ENCODE assay signal across 1 cellular context in the genomic region with DNA sequence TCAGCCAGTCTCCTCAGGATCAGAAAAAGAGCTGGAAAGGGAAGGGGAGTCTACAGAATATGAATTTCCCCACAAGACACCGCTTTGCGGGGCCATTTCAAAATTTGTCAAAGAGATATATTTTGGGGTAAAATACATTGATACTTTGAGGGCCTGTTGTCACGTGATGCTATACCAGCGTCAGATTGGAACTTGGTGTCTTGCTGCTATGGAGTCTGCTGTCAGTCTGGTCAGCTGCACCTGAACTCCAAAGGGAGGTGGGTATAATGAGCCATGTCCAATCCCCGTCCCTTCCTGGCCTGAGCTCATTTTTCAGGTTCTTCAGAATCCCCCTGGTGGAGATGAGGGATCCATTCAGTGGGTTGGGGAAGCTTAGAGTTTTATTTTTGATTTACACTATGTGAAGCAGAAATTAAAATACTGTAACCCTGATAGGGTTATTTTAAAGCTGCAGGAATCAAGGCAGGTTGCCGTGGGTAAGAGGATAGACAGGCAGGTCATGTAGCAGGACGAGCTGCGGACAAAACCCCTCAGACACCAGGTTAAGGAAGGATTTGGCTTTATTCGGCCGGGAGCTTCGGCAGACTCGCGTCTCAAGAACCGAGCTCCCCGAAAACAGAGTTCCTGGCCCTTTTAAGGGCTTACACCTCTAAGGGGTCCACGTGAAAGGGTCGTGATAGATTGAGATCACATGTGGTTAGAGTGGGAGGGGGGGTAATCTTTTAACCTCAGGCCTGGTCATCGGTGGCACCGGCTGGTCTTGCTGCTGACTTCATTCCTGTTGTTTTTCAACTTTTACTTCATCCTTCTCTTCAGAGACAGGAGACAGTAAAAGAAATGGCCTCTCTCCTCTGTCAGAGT.
TF ChIP-seq lines count a peak whose summit lies in the region.

No MANE protein-coding gene starts in this region.

TF ChIP-seq in SK-N-SH treated with all-trans-retinoic acid at 6 μM for 48 hours, 23 proteins besides CTCF, POLR2A, EP300 and RAD21 (continued from another document):
- TF ChIP-seq, protein P1, sequence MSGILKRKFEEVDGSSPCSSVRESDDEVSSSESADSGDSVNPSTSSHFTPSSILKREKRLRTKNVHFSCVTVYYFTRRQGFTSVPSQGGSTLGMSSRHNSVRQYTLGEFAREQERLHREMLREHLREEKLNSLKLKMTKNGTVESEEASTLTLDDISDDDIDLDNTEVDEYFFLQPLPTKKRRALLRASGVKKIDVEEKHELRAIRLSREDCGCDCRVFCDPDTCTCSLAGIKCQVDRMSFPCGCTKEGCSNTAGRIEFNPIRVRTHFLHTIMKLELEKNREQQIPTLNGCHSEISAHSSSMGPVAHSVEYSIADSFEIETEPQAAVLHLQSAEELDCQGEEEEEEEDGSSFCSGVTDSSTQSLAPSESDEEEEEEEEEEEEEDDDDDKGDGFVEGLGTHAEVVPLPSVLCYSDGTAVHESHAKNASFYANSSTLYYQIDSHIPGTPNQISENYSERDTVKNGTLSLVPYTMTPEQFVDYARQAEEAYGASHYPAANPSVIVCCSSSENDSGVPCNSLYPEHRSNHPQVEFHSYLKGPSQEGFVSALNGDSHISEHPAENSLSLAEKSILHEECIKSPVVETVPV (CRISPR knock-in tag; IDR thresholded peaks at IDR 0.05): no peak
- TF ChIP-seq ZC3H10 (CRISPR knock-in tag; IDR thresholded peaks at IDR 0.05) (no peak), TOX (CRISPR knock-in tag; IDR thresholded peaks at IDR 0.05; ENCODE audit: borderline replicate concordance) (no peak), ZNF8 (CRISPR knock-in tag; IDR thresholded peaks at IDR 0.05) (no peak), CSDC2 (CRISPR knock-in tag; IDR thresholded peaks at IDR 0.05) (no peak), ZFP3 (CRISPR knock-in tag; IDR thresholded peaks at IDR 0.05) (no peak), ESRRG (CRISPR knock-in tag; IDR thresholded peaks at IDR 0.05) (no peak)
- TF ChIP-seq, protein P2, sequence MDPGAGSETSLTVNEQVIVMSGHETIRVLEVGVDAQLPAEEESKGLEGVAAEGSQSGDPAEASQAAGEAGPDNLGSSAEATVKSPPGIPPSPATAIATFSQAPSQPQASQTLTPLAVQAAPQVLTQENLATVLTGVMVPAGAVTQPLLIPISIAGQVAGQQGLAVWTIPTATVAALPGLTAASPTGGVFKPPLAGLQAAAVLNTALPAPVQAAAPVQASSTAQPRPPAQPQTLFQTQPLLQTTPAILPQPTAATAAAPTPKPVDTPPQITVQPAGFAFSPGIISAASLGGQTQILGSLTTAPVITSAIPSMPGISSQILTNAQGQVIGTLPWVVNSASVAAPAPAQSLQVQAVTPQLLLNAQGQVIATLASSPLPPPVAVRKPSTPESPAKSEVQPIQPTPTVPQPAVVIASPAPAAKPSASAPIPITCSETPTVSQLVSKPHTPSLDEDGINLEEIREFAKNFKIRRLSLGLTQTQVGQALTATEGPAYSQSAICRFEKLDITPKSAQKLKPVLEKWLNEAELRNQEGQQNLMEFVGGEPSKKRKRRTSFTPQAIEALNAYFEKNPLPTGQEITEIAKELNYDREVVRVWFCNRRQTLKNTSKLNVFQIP (CRISPR knock-in tag; IDR thresholded peaks at IDR 0.05; ENCODE audit: borderline replicate concordance, low read depth): no peak
